Comparison of ENCODE assay signal across 18 cellular contexts in genomic region chr13:20801704-20802103, GRCh38. TPM values are rescaled to one million over a fixed set of nuclear protein-coding genes. Genes with fewer than 3 reads are reported as not detected.
DNase-seq lines count a peak whose midpoint lies in the region; ATAC-seq and TF ChIP-seq lines count a peak whose summit lies in the region.
"Had no signal": no experiment of that assay in that cellular context is flagged by ENCODE, and none has a peak within 500 bp of the region (broad histone marks: within the 10 kb centered on the region; RNA-seq: fewer than 3 reads in every experiment).

No MANE protein-coding gene starts in this region.

- no peak overlapping the region for H3K9ac ChIP-seq in BLaER1 treated with 17β-estradiol and CSF1 and Interleukin-3, amounts not matched to agents 10 nM and 100 nM
- H3K9ac ChIP-seq: neural progenitor cell had no signal

- no peak overlapping the region for H3K4me3 Mint-ChIP-seq in T-helper 17 cell
- no peak overlapping the region for H3K4me3 Mint-ChIP-seq in endothelial cell (ENCODE audit: unreplicated experiment)
- H3K4me3 Mint-ChIP-seq: neural progenitor cell, WTC11 had no signal

- no peaks in the 10 kb centered on the region for H3K9me3 ChIP-seq in BLaER1 treated with 17β-estradiol and CSF1 and Interleukin-3, amounts not matched to agents 10 nM and 100 nM (replicated peaks in 1 of 11)
- no peaks in the 10 kb centered on the region for H3K9me3 ChIP-seq in T-helper 17 cell (ENCODE audit: control insufficient read depth, low read length, poor library complexity, severe bottlenecking)

- no peak for TF ChIP-seq CTCF in endothelial cell (IDR thresholded peaks at IDR 0.05; ENCODE audit: unreplicated experiment)

- peak overlapping the region; percentile 71 for H3K27ac Mint-ChIP-seq in T-helper 17 cell
- H3K27ac Mint-ChIP-seq in endothelial cell (ENCODE audit: unreplicated experiment): peak overlapping the region; percentile 80
- H3K27ac Mint-ChIP-seq: neural progenitor cell, WTC11 had no signal

- H4K20me1 ChIP-seq in BLaER1 treated with 17β-estradiol and CSF1 and Interleukin-3, amounts not matched to agents 10 nM and 100 nM: peaks cover 0 to 11% (median 0%) of the 10 kb centered on the region in 11 experiments; a peak in 5 of 22 replicates

- peaks cover 25 to 35% (median 29%) of the 10 kb centered on the region in 10 experiments for H3K4me1 ChIP-seq in BLaER1 treated with 17β-estradiol and CSF1 and Interleukin-3, amounts not matched to agents 10 nM and 100 nM
- H3K4me1 ChIP-seq: neural progenitor cell had no signal

- DNase-seq in CMK (ENCODE audit: low read depth): peak; percentile 45
- DNase-seq in T-helper 17 cell: no peak
- DNase-seq in endothelial cell (ENCODE audit: low spot score): no peak
- DNase-seq in NCI-H526 (lab: John Stamatoyannopoulos, UW): no peak
- no peak for DNase-seq in Right ventricle myocardium inferior (ENCODE audit: missing footprints)
- no peak for DNase-seq in cortex of kidney (lab: John Stamatoyannopoulos, UW)
- DNase-seq: activated CD8-positive, alpha-beta memory T cell treated with anti-CD3 and anti-CD28 coated beads, Interleukin-2, amount 50 U/mL, for 4 hours; cerebellar nuclear complex; DMS53; glutamatergic neuron; Karpas-422; mesenchymal stem cell; NCI-H1436 treated with DMSO at 0.1 percent for 48 hours; NCI-H345; substantia nigra had no signal

- H3K9me3 Mint-ChIP-seq in endothelial cell (ENCODE audit: unreplicated experiment): no peaks in the 10 kb centered on the region
- H3K9me3 Mint-ChIP-seq: neural progenitor cell, WTC11 had no signal

- H3K4me3 ChIP-seq in BLaER1 treated with 17β-estradiol and CSF1 and Interleukin-3, amounts not matched to agents 10 nM and 100 nM: no peak overlapping the region
- H3K4me3 ChIP-seq: neural progenitor cell had no signal

- peak overlapping the region; percentile 39 to 72 (median 63) for H3K4me2 ChIP-seq in BLaER1 treated with 17β-estradiol and CSF1 and Interleukin-3, amounts not matched to agents 10 nM and 100 nM
- H3K4me2 ChIP-seq: neural progenitor cell had no signal

- H3K27ac ChIP-seq in BLaER1 treated with 17β-estradiol and CSF1 and Interleukin-3, amounts not matched to agents 10 nM and 100 nM: peak overlapping the region in 8 of 11 experiments; percentile 16 to 66 (median 38); a peak in 14 of 22 replicates
- H3K27ac ChIP-seq: neural progenitor cell had no signal

- H3K4me1 Mint-ChIP-seq in T-helper 17 cell (peaks cover 27% of the 10 kb centered on the region), endothelial cell (ENCODE audit: unreplicated experiment) (peaks cover 45% of the 10 kb centered on the region)
- H3K4me1 Mint-ChIP-seq: neural progenitor cell, WTC11 had no signal

- peaks cover 38 to 88% (median 64%) of the 10 kb centered on the region in 11 experiments for H3K36me3 ChIP-seq in BLaER1 treated with 17β-estradiol and CSF1 and Interleukin-3, amounts not matched to agents 10 nM and 100 nM

- H3K27me3 ChIP-seq in BLaER1 treated with 17β-estradiol and CSF1 and Interleukin-3, amounts not matched to agents 10 nM and 100 nM: no peaks in the 10 kb centered on the region
- H3K27me3 ChIP-seq: neural progenitor cell had no signal

- H3K27me3 Mint-ChIP-seq in T-helper 17 cell (no peaks in the 10 kb centered on the region), endothelial cell (ENCODE audit: unreplicated experiment) (no peaks in the 10 kb centered on the region)

- intact Hi-C loops in Right ventricle myocardium inferior (cut with DNase I): no loop called here

- no peak for ATAC-seq in T-helper 17 cell
- ATAC-seq in Right ventricle myocardium inferior: no peak
- ATAC-seq: WTC11 had no signal

- peaks cover 4% of the 10 kb centered on the region for H3K36me3 Mint-ChIP-seq in T-helper 17 cell (ENCODE audit: low read depth)
- H3K36me3 Mint-ChIP-seq in endothelial cell (ENCODE audit: low read depth, unreplicated experiment): no peaks in the 10 kb centered on the region

RNA-seq across cellular contexts. Expression of gene EEF1AKMT1, which starts 27.9 kb away (rescaled TPM):
- 1 to 10 TPM; 3.8 TPM for total RNA-seq in T-helper 17 cell
- total RNA-seq in endothelial cell (ENCODE audit: unreplicated experiment): 9.6 TPM
- 9.3 TPM for total RNA-seq in Right ventricle myocardium inferior
